In genomic region chr1:228106800-228107054, GRCh38 we compare ENCODE assay signal across 20 cellular contexts. TPM values are rescaled to one million over a fixed set of nuclear protein-coding genes. Genes with fewer than 3 reads are reported as not detected.
DNase-seq lines count a peak whose midpoint lies in the region; ATAC-seq, FAIRE-seq and TF ChIP-seq lines count a peak whose summit lies in the region.
"Had no signal": no experiment of that assay in that cellular context is flagged by ENCODE, and none has a peak within 500 bp of the region (broad histone marks: within the 10 kb centered on the region; RNA-seq: fewer than 3 reads in every experiment).

No MANE protein-coding gene starts in this region.

- H3K9me3 Mint-ChIP-seq in activated CD4-positive, alpha-beta memory T cell treated with anti-CD3 and anti-CD28 coated beads, Interleukin-2, amount 10 ng/mL, durations not matched to agents 7 days and 5 days, result no peaks in the 10 kb centered on the region
- H3K9me3 Mint-ChIP-seq in activated CD4-positive, alpha-beta memory T cell treated with anti-CD3 and anti-CD28 coated beads for 36 hours, result no peaks in the 10 kb centered on the region
- H3K9me3 Mint-ChIP-seq in CD4-positive, alpha-beta T cell, result no peaks in the 10 kb centered on the region
- H3K9me3 Mint-ChIP-seq in endothelial cell (ENCODE audit: unreplicated experiment) (no peaks in the 10 kb centered on the region), neural progenitor cell (no peaks in the 10 kb centered on the region)
- H3K9me3 Mint-ChIP-seq: HFFc6 had no signal

- H3K79me2 ChIP-seq in neural progenitor cell (ENCODE audit: low read depth), result peaks cover 25% of the 10 kb centered on the region

- peak overlapping the region; percentile 54 for H3K4me3 Mint-ChIP-seq in activated CD4-positive, alpha-beta memory T cell treated with anti-CD3 and anti-CD28 coated beads, Interleukin-2, amount 10 ng/mL, durations not matched to agents 7 days and 5 days
- no peak overlapping the region for H3K4me3 Mint-ChIP-seq in activated CD4-positive, alpha-beta memory T cell treated with anti-CD3 and anti-CD28 coated beads for 36 hours
- peak overlapping the region; percentile 12 for H3K4me3 Mint-ChIP-seq in CD4-positive, alpha-beta T cell
- peak overlapping the region; percentile 19 for H3K4me3 Mint-ChIP-seq in endothelial cell (ENCODE audit: unreplicated experiment)
- peak overlapping the region; percentile 70 for H3K4me3 Mint-ChIP-seq in neural progenitor cell
- H3K4me3 Mint-ChIP-seq: HFFc6 had no signal

- no peaks in the 10 kb centered on the region for H3K9me3 ChIP-seq in CD4-positive, alpha-beta T cell (ENCODE audit: control insufficient read depth, low read length)
- no peaks in the 10 kb centered on the region for H3K9me3 ChIP-seq in neural progenitor cell (ENCODE audit: low read depth)
- H3K9me3 ChIP-seq: A549, Caco-2 had no signal

- H2AFZ ChIP-seq in neural progenitor cell (replicated peaks), result no peak overlapping the region

- peaks cover 53% of the 10 kb centered on the region for H3K4me1 Mint-ChIP-seq in activated CD4-positive, alpha-beta memory T cell treated with anti-CD3 and anti-CD28 coated beads, Interleukin-2, amount 10 ng/mL, durations not matched to agents 7 days and 5 days
- H3K4me1 Mint-ChIP-seq in activated CD4-positive, alpha-beta memory T cell treated with anti-CD3 and anti-CD28 coated beads for 36 hours (ENCODE audit: low read depth), result peaks cover 35% of the 10 kb centered on the region
- peaks cover 39% of the 10 kb centered on the region for H3K4me1 Mint-ChIP-seq in CD4-positive, alpha-beta T cell (ENCODE audit: low read depth)
- H3K4me1 Mint-ChIP-seq in endothelial cell (ENCODE audit: unreplicated experiment) (peaks cover 20% of the 10 kb centered on the region), neural progenitor cell (peaks cover 28% of the 10 kb centered on the region)

- no peaks in the 10 kb centered on the region for H3K36me3 ChIP-seq in neural progenitor cell

- H3K4me2 ChIP-seq in neural progenitor cell, result no peak overlapping the region
- H3K4me2 ChIP-seq: A549 had no signal

- no peak overlapping the region for H3K27ac Mint-ChIP-seq in activated CD4-positive, alpha-beta memory T cell treated with anti-CD3 and anti-CD28 coated beads, Interleukin-2, amount 10 ng/mL, durations not matched to agents 7 days and 5 days
- no peak overlapping the region for H3K27ac Mint-ChIP-seq in activated CD4-positive, alpha-beta memory T cell treated with anti-CD3 and anti-CD28 coated beads for 36 hours
- peak overlapping the region; percentile 93 for H3K27ac Mint-ChIP-seq in CD4-positive, alpha-beta T cell
- H3K27ac Mint-ChIP-seq in endothelial cell (ENCODE audit: unreplicated experiment) (peak overlapping the region; percentile 31), neural progenitor cell (no peak overlapping the region)
- H3K27ac Mint-ChIP-seq: HFFc6 had no signal

- peaks cover 11% of the 10 kb centered on the region for H3K4me1 ChIP-seq in neural progenitor cell

- FAIRE-seq in H54 (lab: Jason Lieb, UNC), result no peak
- FAIRE-seq: A549, H1 had no signal

- peaks cover 17% of the 10 kb centered on the region for H3K36me3 Mint-ChIP-seq in activated CD4-positive, alpha-beta memory T cell treated with anti-CD3 and anti-CD28 coated beads, Interleukin-2, amount 10 ng/mL, durations not matched to agents 7 days and 5 days (ENCODE audit: low read depth)
- H3K36me3 Mint-ChIP-seq in activated CD4-positive, alpha-beta memory T cell treated with anti-CD3 and anti-CD28 coated beads for 36 hours, result peaks cover 13% of the 10 kb centered on the region
- H3K36me3 Mint-ChIP-seq in CD4-positive, alpha-beta T cell (ENCODE audit: low read depth), result peaks cover 25% of the 10 kb centered on the region
- H3K36me3 Mint-ChIP-seq in endothelial cell (ENCODE audit: low read depth, unreplicated experiment) (peaks cover 4% of the 10 kb centered on the region), neural progenitor cell (no peaks in the 10 kb centered on the region)

- TF ChIP-seq CTCF in CD4-positive, alpha-beta T cell (IDR thresholded peaks at IDR 0.05), result no peak
- no peak for TF ChIP-seq CTCF in endothelial cell (IDR thresholded peaks at IDR 0.05; ENCODE audit: unreplicated experiment)
- TF ChIP-seq CTCF in neural progenitor cell (IDR thresholded peaks at IDR 0.05), result no peak

- intact Hi-C loops in activated CD4-positive, alpha-beta memory T cell treated with anti-CD3 and anti-CD28 coated beads for 36 hours (cut with micrococcal nuclease), result no loop called here
- intact Hi-C loops in CD4-positive, alpha-beta T cell (cut with DNase I, micrococcal nuclease), result loop anchor here (10.0 kb wide), 3 partner anchors 112 to 372 kb away; partner anchors contain the start of genes JMJD4 (in 1 of the 2), SNAP47 (in 1 of the 2) and TRIM11 (in 1 of the 2)

- no peaks in the 10 kb centered on the region for H3K27me3 Mint-ChIP-seq in activated CD4-positive, alpha-beta memory T cell treated with anti-CD3 and anti-CD28 coated beads, Interleukin-2, amount 10 ng/mL, durations not matched to agents 7 days and 5 days
- no peaks in the 10 kb centered on the region for H3K27me3 Mint-ChIP-seq in activated CD4-positive, alpha-beta memory T cell treated with anti-CD3 and anti-CD28 coated beads for 36 hours
- H3K27me3 Mint-ChIP-seq in CD4-positive, alpha-beta T cell, result no peaks in the 10 kb centered on the region
- H3K27me3 Mint-ChIP-seq in endothelial cell (ENCODE audit: unreplicated experiment), result peaks cover 10% of the 10 kb centered on the region
- peaks cover 19% of the 10 kb centered on the region for H3K27me3 Mint-ChIP-seq in neural progenitor cell (ENCODE audit: insufficient read depth, low read depth)

- DNase-seq in activated CD4-positive, alpha-beta memory T cell treated with anti-CD3 and anti-CD28 coated beads, Interleukin-2, amount 10 ng/mL, durations not matched to agents 7 days and 5 days, result no peak
- DNase-seq in activated CD4-positive, alpha-beta memory T cell treated with anti-CD3 and anti-CD28 coated beads for 36 hours, result no peak
- no peak for DNase-seq in CD4-positive, alpha-beta T cell
- DNase-seq in endothelial cell (ENCODE audit: low spot score), result no peak
- no peak for DNase-seq in neural progenitor cell (ENCODE audit: low spot score)
- no peak for DNase-seq in H54 (ENCODE audit: insufficient read length, low spot score)
- DNase-seq in DMS53 treated with DMSO at 0.1 percent for 48 hours (lab: John Stamatoyannopoulos, UW; ENCODE audit: unreplicated experiment), result no peak
- DNase-seq in SW480 (ENCODE audit: low spot score), result no peak
- DNase-seq: C1 segment of cervical spinal cord, Caco-2, DMS153, EL, HFFc6, KG1, NCI-H1436, NCI-H2029 treated with DMSO at 0.1 percent for 48 hours, NCI-H748 treated with DMSO at 0.1 percent for 48 hours, RPMI8226 had no signal

- ATAC-seq in CD4-positive, alpha-beta T cell (ENCODE audit: poor library complexity), result no peak
- ATAC-seq: A549 had no signal

- CTCF ChIA-PET in activated CD4-positive, alpha-beta memory T cell treated with anti-CD3 and anti-CD28 coated beads, Interleukin-2, amount 10 ng/mL, durations not matched to agents 7 days and 5 days (lab: Charles Lee), result interaction anchor here (0.8 to 1.8 kb wide), 3 partner anchors 25 to 59 kb away, joined by 4 to 5 read pairs (median 5); partner anchors contain the start of gene IBA57
- CTCF ChIA-PET in activated CD4-positive, alpha-beta memory T cell treated with anti-CD3 and anti-CD28 coated beads for 36 hours (lab: Charles Lee), result interaction anchor here (1.1 to 1.4 kb wide), 3 partner anchors 59 to 107 kb away, joined by 3 to 7 read pairs (median 3); partner anchors contain the start of gene IBA57
- CTCF ChIA-PET in CD4-positive, alpha-beta T cell (lab: Charles Lee), result no interaction called here

- peaks cover 13% of the 10 kb centered on the region for H3F3A ChIP-seq in neural progenitor cell (ENCODE audit: low read depth)

- TF ChIP-seq POLR2A in H54 (IDR thresholded peaks at IDR 0.05; ENCODE audit: low read depth, low read length), result no peak

- no peaks in the 10 kb centered on the region for H3K27me3 ChIP-seq in CD4-positive, alpha-beta T cell (ENCODE audit: control insufficient read depth, insufficient read depth, low read length)
- H3K27me3 ChIP-seq in neural progenitor cell, result peaks cover 8% of the 10 kb centered on the region

- POLR2A ChIA-PET in activated CD4-positive, alpha-beta memory T cell treated with anti-CD3 and anti-CD28 coated beads, Interleukin-2, amount 10 ng/mL, durations not matched to agents 7 days and 5 days (lab: Charles Lee), result interaction anchor here (0.8 to 1.8 kb wide), 6 partner anchors 19 to 380 kb away, joined by 3 to 11 read pairs (median 4); partner anchors contain the start of genes ARF1, IBA57 and RNF187
- POLR2A ChIA-PET in activated CD4-positive, alpha-beta memory T cell treated with anti-CD3 and anti-CD28 coated beads for 36 hours (lab: Charles Lee), result interaction anchor here (0.7 to 1.3 kb wide), 2 partner anchors 25 to 59 kb away, joined by 3 read pairs; partner anchors contain the start of gene ARF1
- POLR2A ChIA-PET in CD4-positive, alpha-beta T cell (lab: Charles Lee), result interaction anchor here (1.9 kb wide), 1 partner anchor 59 kb away, joined by 10 read pairs; the partner anchor contains the start of gene IBA57

- H3K9ac ChIP-seq in neural progenitor cell, result no peak overlapping the region

- H3K4me3 ChIP-seq in neural progenitor cell, result no peak overlapping the region
- H3K4me3 ChIP-seq: A549 had no signal

- no peak overlapping the region for H3K27ac ChIP-seq in CD4-positive, alpha-beta T cell (ENCODE audit: low read depth, low read length)
- H3K27ac ChIP-seq in neural progenitor cell, result no peak overlapping the region
- H3K27ac ChIP-seq: A549 had no signal

- H4K20me1 ChIP-seq in neural progenitor cell (ENCODE audit: low read depth), result peaks cover 3% of the 10 kb centered on the region

RNA-seq across cellular contexts. Expression of gene MRPL55, which starts 2.4 kb away (rescaled TPM):
- 10 to 100 TPM; 43.1 to 43.9 TPM for total RNA-seq in activated CD4-positive, alpha-beta memory T cell treated with anti-CD3 and anti-CD28 coated beads, Interleukin-2, amount 10 ng/mL, durations not matched to agents 7 days and 5 days
- total RNA-seq in activated CD4-positive, alpha-beta memory T cell treated with anti-CD3 and anti-CD28 coated beads for 36 hours, result 10 to 100 TPM; 51.1 to 52.7 TPM
- total RNA-seq in CD4-positive, alpha-beta T cell, result 100 to 1,000 TPM; 120 to 128 TPM
- 47.5 TPM for total RNA-seq in endothelial cell (ENCODE audit: unreplicated experiment)
- total RNA-seq in neural progenitor cell (ENCODE audit: low replicate concordance), result 42.4 and 68.3 TPM in 2 replicates

RNA-seq across cellular contexts. Expression of gene C1orf35, which starts 3.6 kb away (rescaled TPM):
- 10 to 100 TPM; 17.8 to 18.9 TPM for total RNA-seq in activated CD4-positive, alpha-beta memory T cell treated with anti-CD3 and anti-CD28 coated beads, Interleukin-2, amount 10 ng/mL, durations not matched to agents 7 days and 5 days
- total RNA-seq in activated CD4-positive, alpha-beta memory T cell treated with anti-CD3 and anti-CD28 coated beads for 36 hours, result 10 to 100 TPM; 21.9 to 22.1 TPM
- total RNA-seq in CD4-positive, alpha-beta T cell, result 10 to 100 TPM; 36.6 to 40.3 TPM
- total RNA-seq in endothelial cell (ENCODE audit: unreplicated experiment) (23.2 TPM), neural progenitor cell (ENCODE audit: low replicate concordance) (11.8 and 19.7 TPM in 2 replicates)

RNA-seq across cellular contexts. Expression of gene ARF1, which starts 24.2 kb away (rescaled TPM):
- 100 to 1,000 TPM; 368 to 376 TPM for total RNA-seq in activated CD4-positive, alpha-beta memory T cell treated with anti-CD3 and anti-CD28 coated beads, Interleukin-2, amount 10 ng/mL, durations not matched to agents 7 days and 5 days
- 100 to 1,000 TPM; 346 to 355 TPM for total RNA-seq in activated CD4-positive, alpha-beta memory T cell treated with anti-CD3 and anti-CD28 coated beads for 36 hours
- total RNA-seq in CD4-positive, alpha-beta T cell, result 100 to 1,000 TPM; 318 to 322 TPM
- total RNA-seq in endothelial cell (ENCODE audit: unreplicated experiment) (393 TPM), neural progenitor cell (ENCODE audit: low replicate concordance) (95.1 and 147 TPM in 2 replicates)

RNA-seq across cellular contexts. Expression of gene GUK1, which starts 33.4 kb away (rescaled TPM):
- 100 to 1,000 TPM; 280 to 284 TPM for total RNA-seq in activated CD4-positive, alpha-beta memory T cell treated with anti-CD3 and anti-CD28 coated beads, Interleukin-2, amount 10 ng/mL, durations not matched to agents 7 days and 5 days
- 100 to 1,000 TPM; 229 to 239 TPM for total RNA-seq in activated CD4-positive, alpha-beta memory T cell treated with anti-CD3 and anti-CD28 coated beads for 36 hours
- total RNA-seq in CD4-positive, alpha-beta T cell, result 100 to 1,000 TPM; 373 to 378 TPM
- total RNA-seq in endothelial cell (ENCODE audit: unreplicated experiment) (280 TPM), neural progenitor cell (ENCODE audit: low replicate concordance) (87.7 and 119 TPM in 2 replicates)

RNA-seq across cellular contexts. Expression of gene GJC2, which starts 43.0 kb away (rescaled TPM):
- under 1 TPM; 0.38 to 0.55 TPM for total RNA-seq in activated CD4-positive, alpha-beta memory T cell treated with anti-CD3 and anti-CD28 coated beads, Interleukin-2, amount 10 ng/mL, durations not matched to agents 7 days and 5 days
- total RNA-seq in activated CD4-positive, alpha-beta memory T cell treated with anti-CD3 and anti-CD28 coated beads for 36 hours, result under 1 TPM; 0.41 to 0.57 TPM
- 1 to 10 TPM; 2.1 to 2.4 TPM for total RNA-seq in CD4-positive, alpha-beta T cell
- total RNA-seq in endothelial cell (ENCODE audit: unreplicated experiment), result 13.0 TPM
- total RNA-seq in neural progenitor cell (ENCODE audit: low replicate concordance), result 0.25 TPM in 1 of 2 replicates, not detected in the other

Comparison
In these comparisons a context has a peak if more than half of its experiments do, and no peak if none do; other contexts are left out.
1. H3K27ac Mint-ChIP-seq: peak in CD4-positive, alpha-beta T cell (single experiment) and endothelial cell (single experiment); none in activated CD4-positive, alpha-beta memory T cell treated with anti-CD3 and anti-CD28 coated beads, Interleukin-2, amount 10 ng/mL, durations not matched to agents 7 days and 5 days (single experiment), activated CD4-positive, alpha-beta memory T cell treated with anti-CD3 and anti-CD28 coated beads for 36 hours (single experiment) and neural progenitor cell (single experiment).